Comparison of ENCODE assay signal across 8 cellular contexts in the genomic region with DNA sequence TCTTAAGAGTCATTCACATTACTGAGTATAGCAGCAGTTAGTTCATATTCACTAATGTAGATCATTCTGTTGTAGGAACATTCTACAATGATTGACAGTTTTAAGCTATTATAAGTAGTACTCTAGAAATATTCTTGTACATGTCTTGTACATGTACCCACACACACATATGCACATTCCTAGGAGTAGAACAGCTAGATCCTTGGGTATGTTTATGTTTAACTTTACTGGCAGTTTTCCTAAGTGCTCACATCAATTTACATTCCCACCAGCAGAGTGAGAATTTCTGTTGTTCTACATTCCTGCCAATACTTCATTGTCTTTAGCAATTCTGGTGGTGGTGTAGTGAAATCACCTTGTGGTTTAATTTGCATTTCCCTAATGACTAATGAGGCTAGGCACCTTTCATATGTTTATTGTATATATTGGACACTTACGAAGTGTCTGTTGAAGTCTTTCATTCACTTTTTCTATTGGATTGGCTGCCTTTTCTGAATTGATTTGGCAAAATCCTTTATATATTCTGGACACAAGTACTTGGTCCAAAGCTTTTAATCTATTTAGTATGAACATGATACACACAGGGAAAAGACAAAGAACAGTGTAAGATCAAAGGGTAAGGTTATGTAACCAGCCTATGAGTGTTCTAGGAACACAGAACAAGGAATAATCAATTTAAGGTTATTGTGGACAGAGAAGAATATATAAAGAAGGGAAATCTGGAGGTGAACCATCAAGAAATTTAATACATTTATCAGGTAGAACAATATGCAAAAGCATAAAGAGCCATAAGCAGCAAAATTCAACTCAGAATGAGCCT.
DNase-seq lines count a peak whose midpoint lies in the region; ATAC-seq, FAIRE-seq and TF ChIP-seq lines count a peak whose summit lies in the region.

No MANE protein-coding gene starts in this region.

- WGBS in GM12878 (ENCODE audit: insufficient coverage, insufficient replicate concordance, low lambda C conversion rate, missing lambda C conversion rate), result 8% methylated on average over 1 of the region's 1 CpG

- H3K9me3 ChIP-seq in left ventricle myocardium inferior (replicated peaks) (no peaks in the 10 kb centered on the region), GM12878 (replicated peaks; ENCODE audit: control insufficient read depth, insufficient read depth, low read length) (no peaks in the 10 kb centered on the region; the same call in 2 of the 3 replicates), upper lobe of right lung (no peaks in the 10 kb centered on the region), OCI-LY7 (ENCODE audit: low read length) (no peaks in the 10 kb centered on the region)

- H2AFZ ChIP-seq in GM12878 (ENCODE audit: control insufficient read depth, low read depth, low read length) (no peak overlapping the region), OCI-LY7 (ENCODE audit: low read length) (no peak overlapping the region)

- H3K79me2 ChIP-seq in GM12878 (ENCODE audit: control insufficient read depth, insufficient read depth, low read length) (peaks cover 14% of the 10 kb centered on the region), OCI-LY7 (ENCODE audit: insufficient read depth, low read depth, low read length) (no peaks in the 10 kb centered on the region)

- H3K4me2 ChIP-seq in GM12878 (ENCODE audit: control insufficient read depth, insufficient read depth) (peak overlapping the region; percentile 50), OCI-LY7 (ENCODE audit: low read length) (no peak overlapping the region)

- no peak for TF ChIP-seq RAD21 in GM12878 (IDR thresholded peaks at IDR 0.05; ENCODE audit: insufficient read depth, low read depth, low read length)

- H4K20me1 ChIP-seq in GM12878 (ENCODE audit: control insufficient read depth, insufficient read depth) (no peaks in the 10 kb centered on the region), OCI-LY7 (ENCODE audit: insufficient read depth, low read length) (no peaks in the 10 kb centered on the region; the same call in 1 of the 2 replicates)

- no peak overlapping the region for H3K9ac ChIP-seq in GM12878 (ENCODE audit: control insufficient read depth, insufficient read depth, low read length)

- POLR2A ChIA-PET in GM12878 (lab: Charles Lee), result no interaction called here
- POLR2A ChIA-PET in OCI-LY7 (lab: Charles Lee), result interaction anchor here (1.0 kb wide), 1 partner anchor 123 kb away, joined by 3 read pairs; no protein-coding TSS in a partner anchor

- FAIRE-seq in GM12878 (lab: Jason Lieb, UNC), result no peak

- peak; percentile 15 for TF ChIP-seq CTCF in left ventricle myocardium inferior (IDR thresholded peaks at IDR 0.05; ENCODE audit: borderline replicate concordance)
- no peak; a peak in 1 of 6 replicates for TF ChIP-seq CTCF in GM12878 (IDR thresholded peaks at IDR 0.05 in 2 of 3, conservative IDR thresholded peaks at IDR 0.05 in 1 of 3; ENCODE audit: control insufficient read depth in 2 of 3, extremely low read depth in 1 of 3, insufficient read depth in 1 of 3, low read depth in 3 of 3, low read length in 3 of 3)
- no peak for TF ChIP-seq CTCF in upper lobe of right lung (IDR thresholded peaks at IDR 0.05)
- TF ChIP-seq CTCF in OCI-LY7 (conservative IDR thresholded peaks at IDR 0.05; ENCODE audit: low read length), result no peak

- H3K27ac ChIP-seq in left ventricle myocardium inferior (replicated peaks) (no peak overlapping the region), GM12878 (ENCODE audit: control insufficient read depth, insufficient read depth) (no peak overlapping the region), upper lobe of right lung (no peak overlapping the region), OCI-LY7 (ENCODE audit: low read depth, low read length, poor library complexity, severe bottlenecking) (no peak overlapping the region)

- TF ChIP-seq EP300 in GM12878 (IDR thresholded peaks at IDR 0.05; ENCODE audit: borderline replicate concordance in 1 of 2, control insufficient read depth in 1 of 2, low read depth in 2 of 2, low read length in 2 of 2), result no peak

- H3K27me3 ChIP-seq in left ventricle myocardium inferior (ENCODE audit: low read depth) (no peaks in the 10 kb centered on the region), GM12878 (replicated peaks in 1 of 2; ENCODE audit: control insufficient read depth in 2 of 2, insufficient read depth in 2 of 2, low read length in 1 of 2) (no peaks in the 10 kb centered on the region), upper lobe of right lung (no peaks in the 10 kb centered on the region)

- BruUV-seq in GM12878 (replicated peaks; lab: Mats Ljungman, UMichigan), result no TSS peak
- no TSS peak for BruUV-seq in OCI-LY7 (replicated peaks; lab: Mats Ljungman, UMichigan)

- no peaks in the 10 kb centered on the region for H3K9me2 ChIP-seq in OCI-LY7 (ENCODE audit: insufficient read depth, low read length)

- H3K4me3 ChIP-seq in left ventricle myocardium inferior, result no peak overlapping the region
- H3K4me3 ChIP-seq in GM12878, result no peak overlapping the region
- H3K4me3 ChIP-seq in upper lobe of right lung, result no peak overlapping the region
- H3K4me3 ChIP-seq in OCI-LY7 (ENCODE audit: low read depth, low read length, poor library complexity, severe bottlenecking), result no peak overlapping the region

- RAD21 ChIA-PET in GM12878 (lab: Charles Lee; ENCODE audit: unreplicated experiment), result interaction anchor here (1.0 to 1.9 kb wide), 3 partner anchors 10 to 96 kb away, joined by 3 to 6 read pairs (median 4); no protein-coding TSS in a partner anchor

- CTCF ChIA-PET in GM12878 (lab: Yijun Ruan, JAX), result interaction anchor here (0.6 to 3.4 kb wide), 7 partner anchors 10 to 170 kb away, joined by 3 to 24 read pairs (median 5); no protein-coding TSS in a partner anchor
- CTCF ChIA-PET in OCI-LY7 (lab: Charles Lee; ENCODE audit: unreplicated experiment), result no interaction called here

- intact Hi-C loops in left ventricle myocardium inferior (cut with micrococcal nuclease) (no loop called here), left cardiac atrium (cut with DNase I) (no loop called here), GM12878 (cut with micrococcal nuclease; ENCODE audit: unreplicated experiment) (no loop called here), upper lobe of right lung (cut with DNase I) (no loop called here), OCI-LY7 (cut with micrococcal nuclease; ENCODE audit: unreplicated experiment) (no loop called here)

- TF ChIP-seq POLR2A in GM12878 (IDR thresholded peaks at IDR 0.05; ENCODE audit: low read depth, low read length), result no peak

- DNase-seq in left ventricle myocardium inferior, result no peak
- no peak for DNase-seq in left cardiac atrium
- peak; percentile 28 for DNase-seq in GM12878 (ENCODE audit: low read depth, low spot score)
- DNase-seq in upper lobe of right lung, result no peak
- DNase-seq in OCI-LY7 (ENCODE audit: low spot score), result no peak
- no peak for DNase-seq in cerebellar cortex (ENCODE audit: low spot score)
- DNase-seq in activated gamma-delta T cell treated with Interleukin-2 at 50 U/mL for 16 hours, result no peak

- ATAC-seq in left cardiac atrium, result no peak
- peak; percentile 68 for ATAC-seq in HG03095 (IDR thresholded peaks at IDR 0.05; ENCODE audit: unreplicated experiment)
- peak; percentile 89 for ATAC-seq in GM12878
- peak; percentile 42 for ATAC-seq in upper lobe of right lung

- SMC1A ChIA-PET in GM12878 (lab: Charles Lee; ENCODE audit: uncharacterized antibody, unreplicated experiment), result interaction anchor here (0.9 to 2.9 kb wide), 10 partner anchors 10 to 98 kb away, joined by 3 to 27 read pairs (median 4); a partner anchor contains a TSS

- in situ Hi-C loops in GM12878 (cut with MboI), result no loop called here

- H3K36me3 ChIP-seq in left ventricle myocardium inferior (no peaks in the 10 kb centered on the region), GM12878 (ENCODE audit: control insufficient read depth in 2 of 2, insufficient read depth in 2 of 2, low read length in 1 of 2) (no peaks in the 10 kb centered on the region), upper lobe of right lung (no peaks in the 10 kb centered on the region), OCI-LY7 (ENCODE audit: insufficient read depth, low read length) (no peaks in the 10 kb centered on the region)

- H3K4me1 ChIP-seq in left ventricle myocardium inferior (peaks cover 16% of the 10 kb centered on the region), GM12878 (ENCODE audit: control insufficient read depth, insufficient read depth, low read length) (peaks cover 30% of the 10 kb centered on the region; the same call in 1 of the 2 replicates), upper lobe of right lung (no peaks in the 10 kb centered on the region), OCI-LY7 (ENCODE audit: insufficient read depth, low read length, poor library complexity, severe bottlenecking) (no peaks in the 10 kb centered on the region)

TF ChIP-seq in GM12878, 131 proteins besides CTCF, POLR2A, EP300 and RAD21 (continues in another document):
- TF ChIP-seq POU2F2 (IDR thresholded peaks at IDR 0.05; ENCODE audit: borderline replicate concordance, low read depth, low read length) (peak; percentile 83; the same call in 1 of the 3 replicates), PAX8 (IDR thresholded peaks at IDR 0.05) (no peak), RUNX3 (IDR thresholded peaks at IDR 0.05; ENCODE audit: low read length) (peak; percentile 90), NFIC (IDR thresholded peaks at IDR 0.05; ENCODE audit: low read depth, low read length) (peak; percentile 38; the same call in 1 of the 2 replicates)
- TF ChIP-seq, protein P1, sequence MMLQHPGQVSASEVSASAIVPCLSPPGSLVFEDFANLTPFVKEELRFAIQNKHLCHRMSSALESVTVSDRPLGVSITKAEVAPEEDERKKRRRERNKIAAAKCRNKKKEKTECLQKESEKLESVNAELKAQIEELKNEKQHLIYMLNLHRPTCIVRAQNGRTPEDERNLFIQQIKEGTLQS (IDR thresholded peaks at IDR 0.05; ENCODE audit: borderline replicate concordance, extremely low read depth, low read depth, low read length), result no peak
- TF ChIP-seq, protein P2, sequence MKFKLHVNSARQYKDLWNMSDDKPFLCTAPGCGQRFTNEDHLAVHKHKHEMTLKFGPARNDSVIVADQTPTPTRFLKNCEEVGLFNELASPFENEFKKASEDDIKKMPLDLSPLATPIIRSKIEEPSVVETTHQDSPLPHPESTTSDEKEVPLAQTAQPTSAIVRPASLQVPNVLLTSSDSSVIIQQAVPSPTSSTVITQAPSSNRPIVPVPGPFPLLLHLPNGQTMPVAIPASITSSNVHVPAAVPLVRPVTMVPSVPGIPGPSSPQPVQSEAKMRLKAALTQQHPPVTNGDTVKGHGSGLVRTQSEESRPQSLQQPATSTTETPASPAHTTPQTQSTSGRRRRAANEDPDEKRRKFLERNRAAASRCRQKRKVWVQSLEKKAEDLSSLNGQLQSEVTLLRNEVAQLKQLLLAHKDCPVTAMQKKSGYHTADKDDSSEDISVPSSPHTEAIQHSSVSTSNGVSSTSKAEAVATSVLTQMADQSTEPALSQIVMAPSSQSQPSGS (IDR thresholded peaks at IDR 0.05; ENCODE audit: low read length), result peak; percentile 59; the same call in 1 of the 2 replicates

Comparison
In these comparisons a context has a peak if more than half of its experiments do, and no peak if none do; other contexts are left out.
1. ATAC-seq: peak in HG03095 (single experiment), GM12878 (single experiment) and upper lobe of right lung (single experiment); none in left cardiac atrium (0 of 2).